Comparison of ENCODE assay signal across 12 cellular contexts in genomic region chr1:47534040-47534328, GRCh38.
DNase-seq lines count a peak whose midpoint lies in the region; ATAC-seq, FAIRE-seq and TF ChIP-seq lines count a peak whose summit lies in the region.
"Had no signal": no experiment of that assay in that cellular context is flagged by ENCODE, and none has a peak within 500 bp of the region (broad histone marks: within the 10 kb centered on the region; RNA-seq: fewer than 3 reads in every experiment).

No MANE protein-coding gene starts in this region.

- CTCF ChIA-PET in GM12878 (lab: Yijun Ruan, JAX): interaction anchor here (1.1 kb wide), 1 partner anchor 10 kb away, joined by 3 read pairs; no protein-coding TSS in a partner anchor
- CTCF ChIA-PET in naive thymus-derived CD4-positive, alpha-beta T cell (lab: Charles Lee): no interaction called here
- CTCF ChIA-PET in GM10248 (lab: Yijun Ruan, JAX): no interaction called here

- no peak for FAIRE-seq in GM12878 (lab: Jason Lieb, UNC)
- FAIRE-seq: RCC 7860 had no signal

- RAD21 ChIA-PET in GM12878 (lab: Charles Lee; ENCODE audit: unreplicated experiment): no interaction called here

- no peaks in the 10 kb centered on the region for H3K79me2 ChIP-seq in GM12878 (ENCODE audit: control insufficient read depth, insufficient read depth, low read length)

- ATAC-seq in right cardiac atrium (peak; percentile 7 to 24), Right ventricle myocardium superior (ENCODE audit: poor library complexity) (no peak), GM12878 (no peak), upper lobe of right lung (no peak)
- no peak for ATAC-seq in naive thymus-derived CD4-positive, alpha-beta T cell
- ATAC-seq: activated T-cell treated with anti-CD3 and anti-CD28 coated beads, Interleukin-2, amount 50 U/mL, for 72 hours had no signal

- BruUV-seq in GM12878 (replicated peaks; lab: Mats Ljungman, UMichigan): no TSS peak

- POLR2A ChIA-PET in GM12878 (lab: Charles Lee): no interaction called here
- POLR2A ChIA-PET in naive thymus-derived CD4-positive, alpha-beta T cell (lab: Charles Lee): no interaction called here
- POLR2A ChIA-PET in GM10248 (lab: Yijun Ruan, JAX): no interaction called here

- in situ Hi-C loops in GM12878 (cut with MboI): no loop called here

- no peak overlapping the region for H3K4me2 ChIP-seq in GM12878 (ENCODE audit: control insufficient read depth, insufficient read depth)

- H3K4me1 Mint-ChIP-seq in naive thymus-derived CD4-positive, alpha-beta T cell: peaks cover 3 to 19% (median 11%) of the 10 kb centered on the region in 7 donors

- TF ChIP-seq POLR2A in GM12878 (IDR thresholded peaks at IDR 0.05; ENCODE audit: low read depth, low read length): no peak

- no peak overlapping the region for H3K27ac Mint-ChIP-seq in naive thymus-derived CD4-positive, alpha-beta T cell
- H3K27ac Mint-ChIP-seq: activated T-cell treated with anti-CD3 and anti-CD28 coated beads, Interleukin-2, amount 50 U/mL, for 72 hours had no signal

- H3K27me3 ChIP-seq in right cardiac atrium (ENCODE audit: control insufficient read depth, insufficient read depth) (no peaks in the 10 kb centered on the region), GM12878 (replicated peaks in 1 of 2; ENCODE audit: control insufficient read depth in 2 of 2, insufficient read depth in 2 of 2, low read length in 1 of 2) (peaks cover 3 to 9% of the 10 kb centered on the region in 2 experiments; a peak in 3 of 4 replicates), upper lobe of right lung (no peaks in the 10 kb centered on the region)
- H3K27me3 ChIP-seq in naive thymus-derived CD4-positive, alpha-beta T cell (ENCODE audit: control insufficient read depth in 2 of 2, insufficient read depth in 2 of 2, low read length in 2 of 2): peaks cover 0 to 3% of the 10 kb centered on the region in 2 donors

- no peak for DNase-seq in right cardiac atrium
- DNase-seq in Right ventricle myocardium superior: no peak
- no peak for DNase-seq in GM12878 (ENCODE audit: low read depth, low spot score)
- DNase-seq in naive thymus-derived CD4-positive, alpha-beta T cell: no peak
- DNase-seq in upper lobe of right lung: no peak
- no peak for DNase-seq in kidney tubule cell (ENCODE audit: low spot score)
- DNase-seq in posterior vena cava (ENCODE audit: low spot score): no peak
- no peak for DNase-seq in GM10248 (ENCODE audit: extremely low spot score)
- DNase-seq: activated CD4-positive, alpha-beta T cell treated with anti-CD3 and anti-CD28 coated beads, Interleukin-2, amount 50 U/mL, for 1 hour; activated T-cell treated with anti-CD3 and anti-CD28 coated beads, Interleukin-2, amount 50 U/mL, for 72 hours; Calu3 had no signal

- 34% methylated on average over 4 of the region's 4 CpGs for WGBS in right cardiac atrium
- 21% methylated on average over 4 of the region's 4 CpGs for WGBS in GM12878 (ENCODE audit: insufficient coverage, insufficient replicate concordance, low lambda C conversion rate, missing lambda C conversion rate)

- H3K9me3 ChIP-seq in right cardiac atrium (ENCODE audit: control insufficient read depth, low read length): no peaks in the 10 kb centered on the region
- no peaks in the 10 kb centered on the region; the same call in 2 of the 3 replicates for H3K9me3 ChIP-seq in GM12878 (replicated peaks; ENCODE audit: control insufficient read depth, insufficient read depth, low read length)
- peaks cover 0 to 5% (median 0%) of the 10 kb centered on the region in 3 experiments for H3K9me3 ChIP-seq in naive thymus-derived CD4-positive, alpha-beta T cell (ENCODE audit: control insufficient read depth in 2 of 3, low read length in 3 of 3)
- H3K9me3 ChIP-seq in upper lobe of right lung: no peaks in the 10 kb centered on the region

- no peaks in the 10 kb centered on the region for H4K20me1 ChIP-seq in GM12878 (ENCODE audit: control insufficient read depth, insufficient read depth)

- H3K9ac ChIP-seq in GM12878 (ENCODE audit: control insufficient read depth, insufficient read depth, low read length): no peak overlapping the region

- H3K27me3 Mint-ChIP-seq in naive thymus-derived CD4-positive, alpha-beta T cell: peaks cover 55 to 72% (median 70%) of the 10 kb centered on the region in 5 donors

- H3K27ac ChIP-seq in right cardiac atrium (ENCODE audit: low read length): no peak overlapping the region
- no peak overlapping the region for H3K27ac ChIP-seq in GM12878 (ENCODE audit: control insufficient read depth, insufficient read depth)
- no peak overlapping the region for H3K27ac ChIP-seq in naive thymus-derived CD4-positive, alpha-beta T cell (ENCODE audit: low read depth, low read length)
- H3K27ac ChIP-seq in upper lobe of right lung: peak overlapping the region; percentile 1

- intact Hi-C loops in right cardiac atrium (cut with DNase I) (loop anchor here in 1 of 4 donors (10.0 kb wide), 1 partner anchor 171 kb away; no protein-coding TSS in a partner anchor), Right ventricle myocardium superior (cut with DNase I) (no loop called here), GM12878 (cut with micrococcal nuclease; ENCODE audit: unreplicated experiment) (no loop called here), upper lobe of right lung (cut with DNase I) (no loop called here), posterior vena cava (cut with DNase I) (no loop called here)
- intact Hi-C loops in naive thymus-derived CD4-positive, alpha-beta T cell (cut with micrococcal nuclease): no loop called here

- TF ChIP-seq EP300 in GM12878 (IDR thresholded peaks at IDR 0.05; ENCODE audit: borderline replicate concordance in 1 of 2, control insufficient read depth in 1 of 2, low read depth in 2 of 2, low read length in 2 of 2): no peak

- H3K4me3 ChIP-seq in right cardiac atrium (ENCODE audit: low read length) (peak overlapping the region; percentile 50), GM12878 (no peak overlapping the region), upper lobe of right lung (no peak overlapping the region)
- H3K4me3 ChIP-seq in naive thymus-derived CD4-positive, alpha-beta T cell (ENCODE audit: low read length): no peak overlapping the region

- peaks cover 0 to 16% (median 7%) of the 10 kb centered on the region in 11 donors for H3K9me3 Mint-ChIP-seq in naive thymus-derived CD4-positive, alpha-beta T cell

- H3K4me1 ChIP-seq in right cardiac atrium (ENCODE audit: control insufficient read depth, insufficient read depth, low read length) (peaks cover 2% of the 10 kb centered on the region), GM12878 (ENCODE audit: control insufficient read depth, insufficient read depth, low read length) (no peaks in the 10 kb centered on the region), upper lobe of right lung (peaks cover 26% of the 10 kb centered on the region)
- no peaks in the 10 kb centered on the region for H3K4me1 ChIP-seq in naive thymus-derived CD4-positive, alpha-beta T cell (ENCODE audit: control insufficient read depth in 2 of 2, insufficient read depth in 2 of 2, low read length in 2 of 2)

- SMC1A ChIA-PET in GM12878 (lab: Charles Lee; ENCODE audit: uncharacterized antibody, unreplicated experiment): no interaction called here

- peak overlapping the region in 6 of 10 donors; percentile 52 to 89 (median 70) for H3K4me3 Mint-ChIP-seq in naive thymus-derived CD4-positive, alpha-beta T cell

- H3K36me3 ChIP-seq in GM12878 (ENCODE audit: control insufficient read depth in 2 of 2, insufficient read depth in 2 of 2, low read length in 1 of 2) (no peaks in the 10 kb centered on the region), upper lobe of right lung (no peaks in the 10 kb centered on the region)
- no peaks in the 10 kb centered on the region for H3K36me3 ChIP-seq in naive thymus-derived CD4-positive, alpha-beta T cell (ENCODE audit: control insufficient read depth in 2 of 3, insufficient read depth in 3 of 3, low read length in 3 of 3)

- TF ChIP-seq CTCF in GM12878 (IDR thresholded peaks at IDR 0.05 in 2 of 3, conservative IDR thresholded peaks at IDR 0.05 in 1 of 3; ENCODE audit: control insufficient read depth in 2 of 3, extremely low read depth in 1 of 3, insufficient read depth in 1 of 3, low read depth in 3 of 3, low read length in 3 of 3) (no peak), upper lobe of right lung (IDR thresholded peaks at IDR 0.05) (no peak), GM10248 (IDR thresholded peaks at IDR 0.05; ENCODE audit: control extremely low read depth, extremely low read depth, low read depth, missing control alignments) (no peak)

- H2AFZ ChIP-seq in GM12878 (ENCODE audit: control insufficient read depth, low read depth, low read length): no peak overlapping the region

- peaks cover 0 to 6% (median 0%) of the 10 kb centered on the region in 5 donors for H3K36me3 Mint-ChIP-seq in naive thymus-derived CD4-positive, alpha-beta T cell

- TF ChIP-seq RAD21 in GM12878 (IDR thresholded peaks at IDR 0.05; ENCODE audit: insufficient read depth, low read depth, low read length): no peak

TF ChIP-seq in GM12878, 131 proteins besides CTCF, POLR2A, EP300 and RAD21:
- no peak for TF ChIP-seq FOS (IDR thresholded peaks at IDR 0.05; ENCODE audit: borderline replicate concordance, extremely low read depth, insufficient read length)
- TF ChIP-seq SUZ12 (IDR thresholded peaks at IDR 0.05; ENCODE audit: unreplicated experiment): peak; percentile 17
TF ChIP-seq in GM12878: peak in this region for 1.

Comparison
In these comparisons a context has a peak if more than half of its experiments do, and no peak if none do; other contexts are left out.
1. ATAC-seq: peak in right cardiac atrium (2 of 2); none in Right ventricle myocardium superior (single experiment), GM12878 (single experiment), naive thymus-derived CD4-positive, alpha-beta T cell (single experiment) and upper lobe of right lung (single experiment).